Comparison of ENCODE assay signal across 30 cellular contexts in the genomic region with DNA sequence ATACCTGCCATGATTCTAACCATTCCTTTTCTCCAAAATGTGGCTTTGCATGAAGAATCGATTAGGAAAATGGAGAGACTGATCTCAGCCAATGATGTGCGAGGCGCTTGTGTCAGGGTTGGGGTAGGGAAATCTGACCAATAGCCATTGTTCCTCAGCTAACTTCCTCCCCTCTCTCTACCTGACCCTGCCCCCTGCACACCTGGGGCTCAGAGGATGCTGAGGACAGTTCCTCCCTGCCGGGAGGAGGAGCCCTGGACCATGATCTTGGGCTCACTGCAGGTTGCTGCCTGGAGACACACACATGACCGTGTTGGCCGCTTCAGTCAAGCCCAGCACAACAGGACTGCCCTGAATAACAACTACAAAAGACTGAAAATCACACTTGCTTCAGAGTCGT.
"Had no signal": no experiment of that assay in that cellular context is flagged by ENCODE, and none has a peak within 500 bp of the region (broad histone marks: within the 10 kb centered on the region; RNA-seq: fewer than 3 reads in every experiment).

No MANE protein-coding gene starts in this region.

- H3K9me3 Mint-ChIP-seq: activated naive CD8-positive, alpha-beta T cell treated with anti-CD3 and anti-CD28 coated beads, Interleukin-2, amount 50 U/mL, for 24 hours; central memory CD8-positive, alpha-beta T cell had no signal

- H3K4me3 ChIP-seq: cardiac muscle cell, SJSA1 had no signal

- H3K36me3 Mint-ChIP-seq: activated CD8-positive, alpha-beta memory T cell treated with anti-CD3 and anti-CD28 coated beads, Interleukin-2, amount 10 ng/mL, durations not matched to agents 7 days and 5 days; activated naive CD4-positive, alpha-beta T cell treated with anti-CD3 and anti-CD28 coated beads, Interleukin-2, amount 10 ng/mL, durations not matched to agents 7 days and 5 days; activated naive CD8-positive, alpha-beta T cell had no signal

- H3K36me3 ChIP-seq: brain microvascular endothelial cell, cardiac muscle cell, SJSA1 had no signal

- H3K27me3 ChIP-seq: brain microvascular endothelial cell, cardiac muscle cell, SJSA1 had no signal

- H3K4me1 ChIP-seq: SJSA1 had no signal

- H3K27me3 Mint-ChIP-seq: activated B cell treated with CpG ODN at 0.5 μM for 24 hours; activated CD4-positive, alpha-beta memory T cell treated with anti-CD3 and anti-CD28 coated beads, Interleukin-2, amount 10 ng/mL, durations not matched to agents 7 days and 5 days; activated CD8-positive, alpha-beta memory T cell treated with anti-CD3 and anti-CD28 coated beads, Interleukin-2, amount 10 ng/mL, durations not matched to agents 7 days and 5 days; activated naive CD4-positive, alpha-beta T cell treated with anti-CD3 and anti-CD28 coated beads, Interleukin-2, amount 10 ng/mL, durations not matched to agents 7 days and 5 days; activated naive CD8-positive, alpha-beta T cell; activated naive CD8-positive, alpha-beta T cell treated with anti-CD3 and anti-CD28 coated beads, Interleukin-2, amount 50 U/mL, for 24 hours; central memory CD8-positive, alpha-beta T cell had no signal

- H3K4me2 ChIP-seq: SK-N-SH had no signal

- DNase-seq: activated B cell treated with CpG ODN at 0.5 μM for 24 hours; activated CD4-positive, alpha-beta memory T cell treated with anti-CD3 and anti-CD28 coated beads, Interleukin-2, amount 10 ng/mL, durations not matched to agents 7 days and 5 days; activated CD4-positive, alpha-beta T cell treated with anti-CD3 and anti-CD28 coated beads for 48 hours; activated CD4-positive, CD25-positive, alpha-beta regulatory T cell treated with anti-CD3 and anti-CD28 coated beads, Interleukin-2, amount 50 U/mL, for 72 hours; activated CD8-positive, alpha-beta memory T cell treated with anti-CD3 and anti-CD28 coated beads for 24 hours; activated CD8-positive, alpha-beta memory T cell treated with anti-CD3 and anti-CD28 coated beads, Interleukin-2, amount 10 ng/mL, durations not matched to agents 7 days and 5 days; activated CD8-positive, alpha-beta memory T cell treated with anti-CD3 and anti-CD28 coated beads, Interleukin-2, amount 50 U/mL, for 48 hours; activated effector memory CD4-positive, alpha-beta T cell treated with Interleukin-2 at 50 U/mL for 16 hours; activated naive CD4-positive, alpha-beta T cell treated with anti-CD3 and anti-CD28 coated beads, Interleukin-2, amount 10 ng/mL, durations not matched to agents 7 days and 5 days; activated naive CD8-positive, alpha-beta T cell treated with anti-CD3 and anti-CD28 coated beads, Interleukin-2, amount 50 U/mL, for 24 hours; activated T-cell treated with anti-CD3 and anti-CD28 coated beads, Interleukin-2, amount 50 U/mL, for 48 hours; anterior cingulate cortex; brain microvascular endothelial cell; NCI-H1105; NCI-H1436; NCI-H1694; NCI-H1930; NCI-H2081 treated with DMSO at 0.1 percent for 48 hours; NCI-H345; NCI-H524 treated with DMSO at 0.1 percent for 48 hours; NCI-H774; SHP77 treated with DMSO at 0.1 percent for 48 hours; SK-N-SH had no signal

- H3K4me3 Mint-ChIP-seq: activated B cell treated with CpG ODN at 0.5 μM for 24 hours; activated CD4-positive, alpha-beta memory T cell treated with anti-CD3 and anti-CD28 coated beads, Interleukin-2, amount 10 ng/mL, durations not matched to agents 7 days and 5 days; activated CD8-positive, alpha-beta memory T cell treated with anti-CD3 and anti-CD28 coated beads, Interleukin-2, amount 10 ng/mL, durations not matched to agents 7 days and 5 days; activated naive CD4-positive, alpha-beta T cell treated with anti-CD3 and anti-CD28 coated beads, Interleukin-2, amount 10 ng/mL, durations not matched to agents 7 days and 5 days; activated naive CD8-positive, alpha-beta T cell; activated naive CD8-positive, alpha-beta T cell treated with anti-CD3 and anti-CD28 coated beads, Interleukin-2, amount 50 U/mL, for 24 hours; central memory CD8-positive, alpha-beta T cell; T-helper 1 cell treated with Interleukin-12 subunit alpha and Interleukin-12 subunit beta and Interleukin-4 antibody, amounts not matched to agents 30 μg/mL and 1 μg/mL, for 36 hours; T-helper 2 cell treated with Interferon-gamma antibody and Interleukin-4, amounts not matched to agents 5 μg/mL and 100 μg/mL, for 36 hours had no signal

- H3K27ac ChIP-seq: brain microvascular endothelial cell, cardiac muscle cell, SJSA1 had no signal

- ATAC-seq: activated CD8-positive, alpha-beta memory T cell treated with anti-CD3 and anti-CD28 coated beads, Interleukin-2, amount 10 ng/mL, durations not matched to agents 7 days and 5 days; activated naive CD8-positive, alpha-beta T cell treated with anti-CD3 and anti-CD28 coated beads, Interleukin-2, amount 50 U/mL, for 24 hours; Panc1 had no signal

- H3K27ac Mint-ChIP-seq: activated B cell treated with CpG ODN at 0.5 μM for 24 hours; activated CD4-positive, alpha-beta memory T cell treated with anti-CD3 and anti-CD28 coated beads, Interleukin-2, amount 10 ng/mL, durations not matched to agents 7 days and 5 days; activated CD8-positive, alpha-beta memory T cell treated with anti-CD3 and anti-CD28 coated beads, Interleukin-2, amount 10 ng/mL, durations not matched to agents 7 days and 5 days; activated naive CD4-positive, alpha-beta T cell treated with anti-CD3 and anti-CD28 coated beads, Interleukin-2, amount 10 ng/mL, durations not matched to agents 7 days and 5 days; activated naive CD8-positive, alpha-beta T cell; activated naive CD8-positive, alpha-beta T cell treated with anti-CD3 and anti-CD28 coated beads, Interleukin-2, amount 50 U/mL, for 24 hours; T-helper 1 cell treated with Interleukin-12 subunit alpha and Interleukin-12 subunit beta and Interleukin-4 antibody, amounts not matched to agents 30 μg/mL and 1 μg/mL, for 36 hours; T-helper 2 cell treated with Interferon-gamma antibody and Interleukin-4, amounts not matched to agents 5 μg/mL and 100 μg/mL, for 36 hours had no signal

- H3K9me3 ChIP-seq: SJSA1, SK-N-SH had no signal

- H3K9me2 ChIP-seq: SK-N-SH had no signal
